Comparison of ENCODE assay signal across 1 cellular context in genomic region chr6:49548613-49549304, GRCh38.
TF ChIP-seq lines count a peak whose summit lies in the region.

No MANE protein-coding gene starts in this region.

TF ChIP-seq in WTC11, 78 proteins besides CTCF, POLR2A, EP300 and RAD21 (continued from another document):
- TF ChIP-seq ZNF425 (CRISPR knock-in tag; conservative IDR thresholded peaks at IDR 0.05): no peak
- TF ChIP-seq TEAD4 (CRISPR knock-in tag; IDR thresholded peaks at IDR 0.05): no peak
- no peak for TF ChIP-seq FOXK1 (CRISPR knock-in tag; IDR thresholded peaks at IDR 0.05)
- TF ChIP-seq, protein P1, sequence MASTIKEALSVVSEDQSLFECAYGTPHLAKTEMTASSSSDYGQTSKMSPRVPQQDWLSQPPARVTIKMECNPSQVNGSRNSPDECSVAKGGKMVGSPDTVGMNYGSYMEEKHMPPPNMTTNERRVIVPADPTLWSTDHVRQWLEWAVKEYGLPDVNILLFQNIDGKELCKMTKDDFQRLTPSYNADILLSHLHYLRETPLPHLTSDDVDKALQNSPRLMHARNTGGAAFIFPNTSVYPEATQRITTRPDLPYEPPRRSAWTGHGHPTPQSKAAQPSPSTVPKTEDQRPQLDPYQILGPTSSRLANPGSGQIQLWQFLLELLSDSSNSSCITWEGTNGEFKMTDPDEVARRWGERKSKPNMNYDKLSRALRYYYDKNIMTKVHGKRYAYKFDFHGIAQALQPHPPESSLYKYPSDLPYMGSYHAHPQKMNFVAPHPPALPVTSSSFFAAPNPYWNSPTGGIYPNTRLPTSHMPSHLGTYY (CRISPR knock-in tag; IDR thresholded peaks at IDR 0.05): no peak
- TF ChIP-seq PREB (CRISPR knock-in tag; IDR thresholded peaks at IDR 0.05; ENCODE audit: borderline replicate concordance): no peak
- TF ChIP-seq FOXP1 (CRISPR knock-in tag; IDR thresholded peaks at IDR 0.05; ENCODE audit: borderline replicate concordance): no peak
- no peak for TF ChIP-seq ZNF263 (CRISPR knock-in tag; IDR thresholded peaks at IDR 0.05; ENCODE audit: low read depth)
TF ChIP-seq in WTC11: peak in this region for 0.
